In the genomic region with DNA sequence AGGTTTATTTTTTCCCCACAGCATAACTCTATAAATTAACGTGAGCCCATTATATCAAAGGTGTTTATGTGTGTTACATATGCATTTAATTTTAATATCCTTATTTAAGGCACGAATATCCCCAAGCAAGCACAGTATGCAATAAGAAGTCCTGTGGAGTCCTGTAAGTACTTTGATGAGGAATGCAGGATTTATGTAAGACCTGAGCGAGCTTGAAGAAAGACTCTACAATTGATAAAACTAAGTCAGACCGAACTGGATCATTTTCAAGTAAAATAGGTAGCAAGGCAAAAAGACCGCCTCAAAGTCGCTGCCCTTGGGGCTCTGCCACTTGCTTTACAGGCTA, we compare ENCODE assay signal across 9 cellular contexts. TPM values are rescaled to one million over a fixed set of nuclear protein-coding genes. Genes with fewer than 3 reads are reported as not detected.
DNase-seq lines count a peak whose midpoint lies in the region; ATAC-seq and TF ChIP-seq lines count a peak whose summit lies in the region.
"Had no signal": no experiment of that assay in that cellular context is flagged by ENCODE, and none has a peak within 500 bp of the region (broad histone marks: within the 10 kb centered on the region; RNA-seq: fewer than 3 reads in every experiment).

No MANE protein-coding gene starts in this region.

- intact Hi-C loops in Right ventricle myocardium superior (cut with DNase I) = no loop called here
- intact Hi-C loops in cardiac septum (cut with DNase I) = loop anchor here (1.0 kb wide), 1 partner anchor 26 kb away; a partner anchor contains a TSS

- DNase-seq in Right ventricle myocardium superior (no peak), cardiac septum (ENCODE audit: low spot score) (no peak), fibroblast of mammary gland (ENCODE audit: low read depth) (no peak), nephron progenitor cell (no peak), NCI-H187 treated with DMSO at 0.1 percent for 48 hours (lab: John Stamatoyannopoulos, UW) (no peak)
- DNase-seq: activated gamma-delta T cell had no signal

- ATAC-seq in Right ventricle myocardium superior (ENCODE audit: poor library complexity) (peak; percentile 19), GM18498 (IDR thresholded peaks at IDR 0.05; ENCODE audit: unreplicated experiment) (no peak), GM21381 (IDR thresholded peaks at IDR 0.05; ENCODE audit: unreplicated experiment) (no peak)
- no peak for ATAC-seq in stimulated activated memory B cell treated with anti-CD40 and anti-IgM and Interleukin-4, amounts not matched to agents 10 μg/mL and 1 μg/mL and 100 μg/mL, for 72 hours

- peak overlapping the region; percentile 94 for H3K4me3 Mint-ChIP-seq in nephron progenitor cell
- no peak overlapping the region for H3K4me3 Mint-ChIP-seq in stimulated activated memory B cell treated with anti-CD40 and anti-IgM and Interleukin-4, amounts not matched to agents 10 μg/mL and 1 μg/mL and 100 μg/mL, for 72 hours

- peak overlapping the region; percentile 99 for H3K27ac Mint-ChIP-seq in nephron progenitor cell
- no peak overlapping the region for H3K27ac Mint-ChIP-seq in stimulated activated memory B cell treated with anti-CD40 and anti-IgM and Interleukin-4, amounts not matched to agents 10 μg/mL and 1 μg/mL and 100 μg/mL, for 72 hours

- H3K4me3 ChIP-seq in fibroblast of mammary gland (ENCODE audit: control insufficient read depth, low read depth, low read length) = peak overlapping the region; percentile 83

- TF ChIP-seq CTCF in fibroblast of mammary gland (conservative IDR thresholded peaks at IDR 0.05; ENCODE audit: control insufficient read depth, insufficient read depth, low read depth, low read length) (no peak), nephron progenitor cell (IDR thresholded peaks at IDR 0.05) (no peak)

- H3K9me3 Mint-ChIP-seq in nephron progenitor cell = no peaks in the 10 kb centered on the region
- no peaks in the 10 kb centered on the region for H3K9me3 Mint-ChIP-seq in stimulated activated memory B cell treated with anti-CD40 and anti-IgM and Interleukin-4, amounts not matched to agents 10 μg/mL and 1 μg/mL and 100 μg/mL, for 72 hours

- no peaks in the 10 kb centered on the region for H3K36me3 Mint-ChIP-seq in nephron progenitor cell (ENCODE audit: low read depth)
- H3K36me3 Mint-ChIP-seq in stimulated activated memory B cell treated with anti-CD40 and anti-IgM and Interleukin-4, amounts not matched to agents 10 μg/mL and 1 μg/mL and 100 μg/mL, for 72 hours = no peaks in the 10 kb centered on the region

- H3K27me3 Mint-ChIP-seq in nephron progenitor cell (ENCODE audit: low read depth, poor library complexity) = no peaks in the 10 kb centered on the region
- H3K27me3 Mint-ChIP-seq in stimulated activated memory B cell treated with anti-CD40 and anti-IgM and Interleukin-4, amounts not matched to agents 10 μg/mL and 1 μg/mL and 100 μg/mL, for 72 hours = no peaks in the 10 kb centered on the region

- H3K4me1 Mint-ChIP-seq in nephron progenitor cell = peaks cover 33% of the 10 kb centered on the region
- H3K4me1 Mint-ChIP-seq in stimulated activated memory B cell treated with anti-CD40 and anti-IgM and Interleukin-4, amounts not matched to agents 10 μg/mL and 1 μg/mL and 100 μg/mL, for 72 hours = no peaks in the 10 kb centered on the region

RNA-seq across cellular contexts. Expression of a gene that starts 0.8 kb away (rescaled TPM):
- total RNA-seq in Right ventricle myocardium superior (0.78 TPM), cardiac septum (0.24 TPM)

RNA-seq across cellular contexts. Expression of a gene that starts 26.1 kb away (rescaled TPM):
- total RNA-seq in Right ventricle myocardium superior = 8.4 TPM
- total RNA-seq in cardiac septum = 7.9 TPM
